Comparison of ENCODE assay signal across 20 cellular contexts in the genomic region with DNA sequence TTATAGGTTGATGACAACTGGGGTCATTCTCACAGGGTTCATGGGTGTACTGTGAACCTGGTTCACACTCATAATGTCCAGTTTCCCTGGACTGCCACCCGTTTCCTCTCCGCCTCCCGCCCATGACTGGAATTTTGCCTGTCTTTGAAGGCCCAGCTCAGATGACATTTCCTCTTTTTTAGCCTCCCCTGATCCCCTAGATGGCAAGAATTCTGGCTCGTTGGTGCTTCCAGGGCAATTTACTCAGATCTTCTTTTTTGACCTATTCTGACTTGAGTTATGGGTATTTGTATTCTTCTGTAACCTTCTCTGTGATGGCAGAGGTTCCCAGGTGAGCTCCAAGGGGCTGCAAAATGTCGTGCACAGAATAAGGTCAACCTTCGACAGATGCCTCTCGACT.
"Had no signal": no experiment of that assay in that cellular context is flagged by ENCODE, and none has a peak within 500 bp of the region (broad histone marks: within the 10 kb centered on the region; RNA-seq: fewer than 3 reads in every experiment).

No MANE protein-coding gene starts in this region.

- H3K27me3 Mint-ChIP-seq: activated CD4-positive, alpha-beta T cell treated with anti-CD3 and anti-CD28 coated beads for 36 hours; activated CD8-positive, alpha-beta memory T cell treated with anti-CD3 and anti-CD28 coated beads, Interleukin-2, amount 10 ng/mL, durations not matched to agents 7 days and 5 days; dendritic cell treated with granulocyte-macrophage colony-stimulating factor and Interleukin-4, amounts not matched to agents 40 ng/mL and 50 ng/mL, for 4 days; stimulated activated naive B cell treated with anti-CD40 and anti-IgM and Interleukin-4, amounts not matched to agents 10 μg/mL and 1 μg/mL and 100 μg/mL, for 72 hours had no signal

- H3K36me3 ChIP-seq: left ventricle myocardium inferior, right atrium auricular region, transverse colon had no signal

- H3K27ac Mint-ChIP-seq: activated CD4-positive, alpha-beta T cell treated with anti-CD3 and anti-CD28 coated beads for 36 hours; activated CD8-positive, alpha-beta memory T cell treated with anti-CD3 and anti-CD28 coated beads, Interleukin-2, amount 10 ng/mL, durations not matched to agents 7 days and 5 days; activated CD8-positive, alpha-beta T cell treated with anti-CD3 and anti-CD28 coated beads, Interleukin-2, amount 10 ng/mL, durations not matched to agents 7 days and 5 days; activated naive CD4-positive, alpha-beta T cell treated with anti-CD3 and anti-CD28 coated beads, Interleukin-2, amount 50 U/mL, for 72 hours; activated T-cell treated with anti-CD3 and anti-CD28 coated beads, Interleukin-2, amount 50 U/mL, for 72 hours; dendritic cell treated with granulocyte-macrophage colony-stimulating factor and Interleukin-4, amounts not matched to agents 40 ng/mL and 50 ng/mL, for 4 days; stimulated activated naive B cell treated with anti-CD40 and anti-IgM and Interleukin-4, amounts not matched to agents 10 μg/mL and 1 μg/mL and 100 μg/mL, for 72 hours; T-helper 17 cell had no signal

- H3K27me3 ChIP-seq: right atrium auricular region, testis, transverse colon had no signal

- DNase-seq: activated CD4-positive, alpha-beta T cell treated with anti-CD3 and anti-CD28 coated beads for 36 hours; activated CD4-positive, CD25-positive, alpha-beta regulatory T cell; activated CD8-positive, alpha-beta memory T cell treated with anti-CD3 and anti-CD28 coated beads, Interleukin-2, amount 10 ng/mL, durations not matched to agents 7 days and 5 days; activated CD8-positive, alpha-beta T cell treated with anti-CD3 and anti-CD28 coated beads, Interleukin-2, amount 10 ng/mL, durations not matched to agents 7 days and 5 days; activated naive CD4-positive, alpha-beta T cell; activated T-cell treated with anti-CD3 and anti-CD28 coated beads, Interleukin-2, amount 50 U/mL, for 72 hours; left ventricle myocardium inferior; stimulated activated CD4-positive, alpha-beta T cell treated with anti-CD3 and anti-CD28 coated beads, Interleukin-15, amount 100 ng/mL, for 24 hours; stimulated activated CD4-positive, alpha-beta T cell treated with anti-CD3 and anti-CD28 coated beads, Interleukin-2, amount 100 ng/mL, for 24 hours; stimulated activated naive B cell treated with anti-CD40 and anti-IgM and Interleukin-4, amounts not matched to agents 10 μg/mL and 1 μg/mL and 100 μg/mL, for 72 hours; T-helper 17 cell; testis; transverse colon had no signal

- ATAC-seq: activated CD4-positive, alpha-beta T cell treated with anti-CD3 and anti-CD28 coated beads for 36 hours; activated CD8-positive, alpha-beta memory T cell treated with anti-CD3 and anti-CD28 coated beads, Interleukin-2, amount 10 ng/mL, durations not matched to agents 7 days and 5 days; activated CD8-positive, alpha-beta T cell treated with anti-CD3 and anti-CD28 coated beads, Interleukin-2, amount 10 ng/mL, durations not matched to agents 7 days and 5 days; activated naive CD4-positive, alpha-beta T cell treated with anti-CD3 and anti-CD28 coated beads, Interleukin-2, amount 50 U/mL, for 72 hours; activated T-cell treated with anti-CD3 and anti-CD28 coated beads, Interleukin-2, amount 50 U/mL, for 72 hours; stimulated activated naive B cell treated with anti-CD40 and anti-IgM and Interleukin-4, amounts not matched to agents 10 μg/mL and 1 μg/mL and 100 μg/mL, for 72 hours; T-helper 17 cell had no signal

- H3K4me3 ChIP-seq: left ventricle myocardium inferior, lung, right atrium auricular region, testis, transverse colon had no signal

- H3K27ac ChIP-seq: epithelial cell of prostate, left ventricle myocardium inferior, testis, transverse colon had no signal

- H3K9me3 Mint-ChIP-seq: activated naive CD4-positive, alpha-beta T cell treated with anti-CD3 and anti-CD28 coated beads, Interleukin-2, amount 50 U/mL, for 72 hours; activated T-cell treated with anti-CD3 and anti-CD28 coated beads, Interleukin-2, amount 50 U/mL, for 72 hours; central memory CD8-positive, alpha-beta T cell; dendritic cell treated with granulocyte-macrophage colony-stimulating factor and Interleukin-4, amounts not matched to agents 40 ng/mL and 50 ng/mL, for 4 days had no signal

- H3K36me3 Mint-ChIP-seq: activated CD8-positive, alpha-beta memory T cell treated with anti-CD3 and anti-CD28 coated beads, Interleukin-2, amount 10 ng/mL, durations not matched to agents 7 days and 5 days; stimulated activated naive B cell treated with anti-CD40 and anti-IgM and Interleukin-4, amounts not matched to agents 10 μg/mL and 1 μg/mL and 100 μg/mL, for 72 hours had no signal

- H3K9me3 ChIP-seq: testis, transverse colon had no signal

- H3K4me3 Mint-ChIP-seq: activated CD4-positive, alpha-beta T cell treated with anti-CD3 and anti-CD28 coated beads for 36 hours; activated CD8-positive, alpha-beta memory T cell treated with anti-CD3 and anti-CD28 coated beads, Interleukin-2, amount 10 ng/mL, durations not matched to agents 7 days and 5 days; activated CD8-positive, alpha-beta T cell treated with anti-CD3 and anti-CD28 coated beads, Interleukin-2, amount 10 ng/mL, durations not matched to agents 7 days and 5 days; activated T-cell treated with anti-CD3 and anti-CD28 coated beads, Interleukin-2, amount 50 U/mL, for 72 hours; central memory CD8-positive, alpha-beta T cell; dendritic cell treated with granulocyte-macrophage colony-stimulating factor and Interleukin-4, amounts not matched to agents 40 ng/mL and 50 ng/mL, for 4 days; nephron; stimulated activated naive B cell treated with anti-CD40 and anti-IgM and Interleukin-4, amounts not matched to agents 10 μg/mL and 1 μg/mL and 100 μg/mL, for 72 hours; T-helper 17 cell had no signal
